Comparison of ENCODE assay signal across 27 cellular contexts in the genomic region with DNA sequence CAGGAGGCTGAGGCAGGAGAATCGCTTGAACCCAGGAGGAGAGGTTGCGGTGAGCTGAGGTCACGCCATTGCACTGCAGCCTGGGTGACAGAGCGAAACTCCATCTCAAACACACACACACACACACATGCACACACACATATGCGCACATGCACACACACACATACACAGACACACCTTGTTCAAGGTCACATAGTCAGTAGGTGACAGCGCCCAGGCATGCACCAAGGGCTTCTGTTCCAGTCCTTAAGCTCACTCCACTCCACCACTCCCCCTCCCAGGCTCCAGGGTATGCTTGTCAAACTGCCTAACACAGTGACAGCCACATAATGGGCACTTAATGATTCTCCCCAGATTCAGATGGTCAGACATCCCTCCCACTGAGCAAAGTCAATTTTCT. TPM values are rescaled to one million over a fixed set of nuclear protein-coding genes. Genes with fewer than 3 reads are reported as not detected.
"Had no signal": no experiment of that assay in that cellular context is flagged by ENCODE, and none has a peak within 500 bp of the region (broad histone marks: within the 10 kb centered on the region; RNA-seq: fewer than 3 reads in every experiment).

No MANE protein-coding gene starts in this region.

- H3K9me3 Mint-ChIP-seq: activated naive CD8-positive, alpha-beta T cell treated with anti-CD3 and anti-CD28 coated beads, Interleukin-2, amount 50 U/mL, for 24 hours; activated T-cell treated with anti-CD3 and anti-CD28 coated beads, Interleukin-2, amount 50 U/mL, for 24 hours; activated T-helper 17 cell treated with anti-CD3 and anti-CD28 coated beads, Interleukin-2, amount 50 U/mL, for 72 hours; immature natural killer cell; mesothelial cell of epicardium; naive thymus-derived CD8-positive, alpha-beta T cell; stimulated activated naive CD8-positive, alpha-beta T cell treated with anti-CD3 and anti-CD28 coated beads, Interleukin-15, Interleukin-2, amounts not matched to agents 100 ng/mL and 50 ng/mL, for 24 hours; T-cell had no signal

- H3K27me3 ChIP-seq: body of pancreas, hepatocyte, ovary, right atrium auricular region, thyroid gland, upper lobe of right lung had no signal

- ATAC-seq: activated naive CD8-positive, alpha-beta T cell treated with anti-CD3 and anti-CD28 coated beads, Interleukin-2, amount 50 U/mL, for 24 hours; activated T-helper 17 cell treated with anti-CD3 and anti-CD28 coated beads, Interleukin-2, amount 50 U/mL, for 72 hours; naive thymus-derived CD8-positive, alpha-beta T cell; T-cell; upper lobe of right lung had no signal

- H3K9me3 ChIP-seq: body of pancreas, left ventricle myocardium inferior, ovary, prostate gland, right atrium auricular region, thyroid gland, upper lobe of right lung had no signal

- H3K27ac Mint-ChIP-seq: activated naive CD8-positive, alpha-beta T cell treated with anti-CD3 and anti-CD28 coated beads, Interleukin-2, amount 50 U/mL, for 24 hours; activated T-cell treated with anti-CD3 and anti-CD28 coated beads, Interleukin-2, amount 50 U/mL, for 24 hours; activated T-helper 17 cell treated with anti-CD3 and anti-CD28 coated beads, Interleukin-2, amount 50 U/mL, for 72 hours; immature natural killer cell; mesothelial cell of epicardium; naive thymus-derived CD8-positive, alpha-beta T cell; stimulated activated naive CD8-positive, alpha-beta T cell treated with anti-CD3 and anti-CD28 coated beads, Interleukin-15, Interleukin-2, amounts not matched to agents 100 ng/mL and 50 ng/mL, for 24 hours had no signal

- H3K4me1 Mint-ChIP-seq: activated T-helper 17 cell treated with anti-CD3 and anti-CD28 coated beads, Interleukin-2, amount 50 U/mL, for 72 hours had no signal

- H3K4me3 ChIP-seq: body of pancreas, hepatocyte, left ventricle myocardium inferior, ovary, prostate gland, right atrium auricular region, thyroid gland, upper lobe of right lung had no signal

- H3K27me3 Mint-ChIP-seq: activated naive CD8-positive, alpha-beta T cell treated with anti-CD3 and anti-CD28 coated beads, Interleukin-2, amount 50 U/mL, for 24 hours; stimulated activated naive CD8-positive, alpha-beta T cell treated with anti-CD3 and anti-CD28 coated beads, Interleukin-15, Interleukin-2, amounts not matched to agents 100 ng/mL and 50 ng/mL, for 24 hours had no signal

- H3K36me3 Mint-ChIP-seq: immature natural killer cell; mesothelial cell of epicardium; naive thymus-derived CD8-positive, alpha-beta T cell; T-cell had no signal

- H3K4me3 Mint-ChIP-seq: activated naive CD8-positive, alpha-beta T cell treated with anti-CD3 and anti-CD28 coated beads, Interleukin-2, amount 50 U/mL, for 24 hours; activated T-cell treated with anti-CD3 and anti-CD28 coated beads, Interleukin-2, amount 50 U/mL, for 24 hours; activated T-helper 17 cell treated with anti-CD3 and anti-CD28 coated beads, Interleukin-2, amount 50 U/mL, for 72 hours; immature natural killer cell; mesothelial cell of epicardium; naive thymus-derived CD8-positive, alpha-beta T cell; stimulated activated naive CD8-positive, alpha-beta T cell treated with anti-CD3 and anti-CD28 coated beads, Interleukin-15, Interleukin-2, amounts not matched to agents 100 ng/mL and 50 ng/mL, for 24 hours; T-cell had no signal

- H3K4me2 ChIP-seq: hepatocyte had no signal

- H3K27ac ChIP-seq: epithelial cell of prostate, hepatocyte, left ventricle myocardium inferior, ovary, prostate gland, right atrium auricular region, thyroid gland, upper lobe of right lung had no signal

- DNase-seq: activated CD8-positive, alpha-beta memory T cell treated with anti-CD3 and anti-CD28 coated beads for 24 hours; activated CD8-positive, alpha-beta memory T cell treated with anti-CD3 and anti-CD28 coated beads, Interleukin-2, amount 50 U/mL, for 4 hours; activated naive CD4-positive, alpha-beta T cell; activated naive CD8-positive, alpha-beta T cell treated with anti-CD3 and anti-CD28 coated beads, Interleukin-2, amount 50 U/mL, for 24 hours; activated T-cell treated with anti-CD3 and anti-CD28 coated beads, Interleukin-2, amount 50 U/mL, for 24 hours; anterior cingulate cortex; body of pancreas; foreskin fibroblast; immature natural killer cell; kidney glomerular epithelial cell; left ventricle myocardium inferior; naive thymus-derived CD8-positive, alpha-beta T cell; ovary; stimulated activated CD4-positive, alpha-beta T cell treated with anti-CD3 and anti-CD28 coated beads, Interleukin-12 subunit alpha, Interleukin-12 subunit beta, amount 100 ng/mL, for 4 hours; stimulated activated CD4-positive, alpha-beta T cell treated with anti-CD3 and anti-CD28 coated beads, Interleukin-4, amount 100 ng/mL, for 4 hours; substantia nigra; T-cell; thyroid gland; upper lobe of right lung had no signal

- H3K36me3 ChIP-seq: left ventricle myocardium inferior, ovary, prostate gland, right atrium auricular region, thyroid gland, upper lobe of right lung had no signal

- H2AFZ ChIP-seq: hepatocyte had no signal

- H3K4me1 ChIP-seq: left ventricle myocardium inferior, prostate gland, right atrium auricular region, thyroid gland had no signal

RNA-seq across cellular contexts. Expression of gene KCNMA1, which starts 37.0 kb away (rescaled TPM):
- total RNA-seq: lung microvascular endothelial cell; naive thymus-derived CD8-positive, alpha-beta T cell had no signal
- polyA plus RNA-seq: immature natural killer cell; naive thymus-derived CD8-positive, alpha-beta T cell had no signal
